ENCODE assay signal across 23 cellular contexts in the genomic region with DNA sequence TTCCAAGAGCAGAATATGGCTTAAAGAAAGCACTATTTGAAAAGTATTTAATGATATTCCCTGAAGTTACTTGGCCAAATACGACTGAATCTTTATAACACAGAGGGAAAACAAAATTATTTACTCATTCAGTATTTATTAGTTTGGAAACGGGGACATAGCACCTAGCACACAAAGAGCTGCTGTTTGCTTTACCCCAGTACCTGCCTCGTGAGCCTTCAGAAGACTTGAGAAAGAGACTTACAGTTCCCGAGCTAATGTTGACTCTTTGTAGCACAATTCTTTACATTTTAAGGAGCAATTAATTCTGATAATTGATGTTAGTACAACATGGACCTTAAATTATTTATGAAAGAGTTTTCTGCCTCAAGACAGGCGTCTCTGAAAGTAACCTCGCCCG.
"Had no signal": no experiment of that assay in that cellular context is flagged by ENCODE, and none has a peak within 500 bp of the region (broad histone marks: within the 10 kb centered on the region; RNA-seq: fewer than 3 reads in every experiment).

No MANE protein-coding gene starts in this region.

- H3K4me1 ChIP-seq: esophagus squamous epithelium, gastrocnemius medialis, heart right ventricle, left lung, lower lobe of right lung had no signal

- H3K27ac ChIP-seq: coronary artery, dorsolateral prefrontal cortex, epithelial cell of prostate, esophagus squamous epithelium, gastrocnemius medialis, heart right ventricle, left lung, lower lobe of right lung had no signal

- H3K36me3 ChIP-seq: esophagus squamous epithelium, gastrocnemius medialis, heart right ventricle, left lung, lower lobe of right lung had no signal

- DNase-seq: dermis blood vessel endothelial cell; dorsolateral prefrontal cortex; effector CD8-positive, alpha-beta T cell; effector memory CD8-positive, alpha-beta T cell; endodermal cell; erythroblast; esophagus squamous epithelium; foreskin fibroblast; foreskin melanocyte; gastrocnemius medialis; glutamatergic neuron; head of caudate nucleus; heart right ventricle; hippocampal formation; left cardiac atrium; left lung; left ventricle myocardium superior; lower lobe of right lung; mesenchymal stem cell; mucosa of descending colon had no signal

- ATAC-seq: effector memory CD8-positive, alpha-beta T cell; esophagus mucosa; gastrocnemius medialis; heart right ventricle; left cardiac atrium; left lung; left ventricle myocardium superior; lower lobe of right lung; mucosa of descending colon had no signal

- H3K4me3 ChIP-seq: coronary artery, dorsolateral prefrontal cortex, esophagus squamous epithelium, gastrocnemius medialis, heart right ventricle, left lung, lower lobe of right lung, mucosa of descending colon had no signal

- H3K9me3 ChIP-seq: esophagus squamous epithelium, gastrocnemius medialis, heart right ventricle, left lung, lower lobe of right lung, mucosa of descending colon had no signal
